ENCODE assay signal across 8 cellular contexts in genomic region chr7:50307368-50308012, GRCh38. TPM values are rescaled to one million over a fixed set of nuclear protein-coding genes. Genes with fewer than 3 reads are reported as not detected.
DNase-seq lines count a peak whose midpoint lies in the region; ATAC-seq and TF ChIP-seq lines count a peak whose summit lies in the region.

No MANE protein-coding gene starts in this region.

- CTCF ChIA-PET in activated B cell treated with CpG ODN at 0.5 μM for 24 hours (lab: Charles Lee), result interaction anchor here (0.8 to 6.3 kb wide), 17 partner anchors 8 to 110 kb away, joined by 3 to 49 read pairs (median 6); no protein-coding TSS in a partner anchor

- H3K9me3 ChIP-seq in mononuclear cell (ENCODE audit: low read depth, low read length), result no peaks in the 10 kb centered on the region

- peak overlapping the region; percentile 92 for H3K4me3 ChIP-seq in mononuclear cell (ENCODE audit: low read length)

- POLR2A ChIA-PET in activated B cell treated with CpG ODN at 0.5 μM for 24 hours (lab: Charles Lee), result interaction anchor here (0.7 to 11.8 kb wide), 19 partner anchors 10 to 161 kb away, joined by 3 to 257 read pairs (median 6); no protein-coding TSS in a partner anchor

- H3K4me3 Mint-ChIP-seq in activated B cell treated with CpG ODN at 0.5 μM for 24 hours, result peak overlapping the region; percentile 100

- in situ Hi-C loops in G401 (cut with HindIII; ENCODE audit: low sequenced_read_pairs), result no loop called here

- no peaks in the 10 kb centered on the region for H3K27me3 Mint-ChIP-seq in activated B cell treated with CpG ODN at 0.5 μM for 24 hours

- no peaks in the 10 kb centered on the region for H3K27me3 ChIP-seq in mononuclear cell (ENCODE audit: insufficient read depth, low read length)

- ATAC-seq in HG02763 (IDR thresholded peaks at IDR 0.05; ENCODE audit: unreplicated experiment) (peak; percentile 30), activated B cell treated with CpG ODN at 0.5 μM for 24 hours (ENCODE audit: low read depth) (peak; percentile 17), HG03039 (IDR thresholded peaks at IDR 0.05; ENCODE audit: unreplicated experiment) (no peak)

- H3K36me3 Mint-ChIP-seq in activated B cell treated with CpG ODN at 0.5 μM for 24 hours (ENCODE audit: low read depth), result peaks cover 43% of the 10 kb centered on the region

- H3K4me1 ChIP-seq in mononuclear cell (ENCODE audit: insufficient read depth, low read length), result peaks cover 53% of the 10 kb centered on the region

- H3K27ac Mint-ChIP-seq in activated B cell treated with CpG ODN at 0.5 μM for 24 hours, result peak overlapping the region; percentile 96

- intact Hi-C loops in activated B cell treated with CpG ODN at 0.5 μM for 24 hours (cut with micrococcal nuclease), result loop anchor here (1.0 to 5.0 kb wide), 5 partner anchors 10 to 62 kb away; no protein-coding TSS in a partner anchor

- peak; percentile 23; the same call in 1 of the 3 replicates for TF ChIP-seq CTCF in GM12872 (IDR thresholded peaks at IDR 0.05; ENCODE audit: insufficient read depth, low read depth, low read length)
- TF ChIP-seq CTCF in activated B cell treated with CpG ODN at 0.5 μM for 24 hours (IDR thresholded peaks at IDR 0.05), result no peak

- no peaks in the 10 kb centered on the region for H3K9me3 Mint-ChIP-seq in activated B cell treated with CpG ODN at 0.5 μM for 24 hours

- H3K4me1 Mint-ChIP-seq in activated B cell treated with CpG ODN at 0.5 μM for 24 hours, result peaks cover 63% of the 10 kb centered on the region

- DNase-seq in activated B cell treated with CpG ODN at 0.5 μM for 24 hours (no peak), RKO (ENCODE audit: low spot score) (no peak), G401 (ENCODE audit: low spot score) (no peak), hepatic stellate cell (ENCODE audit: low spot score) (no peak)

RNA-seq across cellular contexts. Expression of gene IKZF1, which starts 3.0 kb away (rescaled TPM):
- 301 and 325 TPM in 2 replicates for total RNA-seq in activated B cell treated with CpG ODN at 0.5 μM for 24 hours
- total RNA-seq in mononuclear cell, result 231 TPM
- total RNA-seq in G401 (2014; rRNA removed; shearing (Covaris generic)), result not detected in 2 replicates

Comparison
In these comparisons a context has a peak if more than half of its experiments do, and no peak if none do; other contexts are left out.
1. RNA of gene IKZF1, which starts 3.0 kb away (total RNA-seq): 301 to 325 TPM in activated B cell treated with CpG ODN at 0.5 μM for 24 hours and 231 TPM in mononuclear cell (single experiment); not detected in G401; every median in the first group is over 100 times any median in the second.